1 cellular context compared by ENCODE assay signal in genomic region chr2:102253753-102254150, GRCh38.
TF ChIP-seq lines count a peak whose summit lies in the region.

No MANE protein-coding gene starts in this region.

TF ChIP-seq in HCT116, 20 proteins besides CTCF, POLR2A, EP300 and RAD21 (continued from another document):
- TF ChIP-seq ZBTB33 (IDR thresholded peaks at IDR 0.05; ENCODE audit: extremely low read depth, insufficient replicate concordance, low read length), result no peak
- TF ChIP-seq SRF (IDR thresholded peaks at IDR 0.05; ENCODE audit: low read depth), result no peak
